In genomic region chr14:104855532-104856090, GRCh38 we compare ENCODE assay signal across 15 cellular contexts. TPM values are rescaled to one million over a fixed set of nuclear protein-coding genes. Genes with fewer than 3 reads are reported as not detected.
DNase-seq lines count a peak whose midpoint lies in the region; ATAC-seq, FAIRE-seq and TF ChIP-seq lines count a peak whose summit lies in the region.
"Had no signal": no experiment of that assay in that cellular context is flagged by ENCODE, and none has a peak within 500 bp of the region (broad histone marks: within the 10 kb centered on the region; RNA-seq: fewer than 3 reads in every experiment).

No MANE protein-coding gene starts in this region.

- H3K27me3 Mint-ChIP-seq in WTC11 (ENCODE audit: low read depth) (peaks cover 12% of the 10 kb centered on the region), T-helper 17 cell (peaks cover 13% of the 10 kb centered on the region)

- H3K36me3 Mint-ChIP-seq in WTC11 (no peaks in the 10 kb centered on the region), T-helper 17 cell (ENCODE audit: low read depth) (no peaks in the 10 kb centered on the region)
- H3K36me3 Mint-ChIP-seq: CD8-positive, alpha-beta memory T cell had no signal

- no peak for TF ChIP-seq RAD21 in A549 (conservative IDR thresholded peaks at IDR 0.05 in 1 of 2, IDR thresholded peaks at IDR 0.05 in 1 of 2)

- WGBS in A549 (ENCODE audit: missing lambda C conversion rate): 80% methylated on average over 12 of the region's 12 CpGs

- TF ChIP-seq POLR2A in A549 (IDR thresholded peaks at IDR 0.05; ENCODE audit: low read length): no peak

- TF ChIP-seq EP300 in A549 (IDR thresholded peaks at IDR 0.05): no peak

- H3K9me3 Mint-ChIP-seq in WTC11: no peaks in the 10 kb centered on the region
- H3K9me3 Mint-ChIP-seq: CD8-positive, alpha-beta memory T cell; H9 had no signal

- no peak for FAIRE-seq in A549 (lab: Jason Lieb, UNC)

- H3K27ac Mint-ChIP-seq in WTC11: no peak overlapping the region
- no peak overlapping the region for H3K27ac Mint-ChIP-seq in T-helper 17 cell
- H3K27ac Mint-ChIP-seq: CD8-positive, alpha-beta memory T cell; H9 had no signal

- no peaks in the 10 kb centered on the region for H3K4me1 ChIP-seq in A549
- H3K4me1 ChIP-seq: BLaER1 had no signal

- H3K9me3 ChIP-seq in A549 (no peaks in the 10 kb centered on the region), T-helper 17 cell (ENCODE audit: control insufficient read depth, low read length, poor library complexity, severe bottlenecking) (no peaks in the 10 kb centered on the region)

- DNase-seq in A549 (ENCODE audit: low read depth in 1 of 2, low spot score in 1 of 2) (no peak), D341Med (ENCODE audit: low spot score) (peak; percentile 39), WTC11 (ENCODE audit: low spot score) (no peak), omental fat pad (ENCODE audit: low spot score) (no peak), T-helper 17 cell (no peak), NK-92 (lab: John Stamatoyannopoulos, UW; ENCODE audit: unreplicated experiment) (no peak), GM13977 (ENCODE audit: low spot score) (no peak)
- DNase-seq: CD8-positive, alpha-beta memory T cell; DMS 273 treated with DMSO at 0.1 percent for 48 hours; EL; NCI-H2029 treated with DMSO at 0.1 percent for 48 hours; NCI-H526; SHP77 treated with DMSO at 0.1 percent for 48 hours had no signal

- POLR2A ChIA-PET in A549 (lab: Yijun Ruan, JAX): interaction anchor here (1.1 kb wide), 1 partner anchor 9 kb away, joined by 3 read pairs; the partner anchor contains the start of gene CEP170B
- POLR2A ChIA-PET in WTC11 (lab: Charles Lee): interaction anchor here (1.0 kb wide), 1 partner anchor 274 kb away, joined by 3 read pairs; no protein-coding TSS in a partner anchor

- no peak overlapping the region for H3K4me3 Mint-ChIP-seq in WTC11
- no peak overlapping the region for H3K4me3 Mint-ChIP-seq in T-helper 17 cell
- H3K4me3 Mint-ChIP-seq: CD8-positive, alpha-beta memory T cell; H9 had no signal

- H3K4me1 Mint-ChIP-seq in WTC11 (peaks cover 15% of the 10 kb centered on the region), T-helper 17 cell (no peaks in the 10 kb centered on the region)
- H3K4me1 Mint-ChIP-seq: CD8-positive, alpha-beta memory T cell had no signal

- in situ Hi-C loops in GM13977 (cut with MboI; ENCODE audit: low pct_unique_long_range_greater_than_20kb, low sequenced_read_pairs, unreplicated experiment): no loop called here

- no peak overlapping the region for H3K4me2 ChIP-seq in A549
- H3K4me2 ChIP-seq: BLaER1 had no signal

- no peak overlapping the region for H3K27ac ChIP-seq in A549
- H3K27ac ChIP-seq: BLaER1 had no signal

- H3K4me3 ChIP-seq in A549: no peak overlapping the region
- H3K4me3 ChIP-seq: BLaER1 had no signal

- TF ChIP-seq CTCF in A549 (IDR thresholded peaks at IDR 0.05): no peak
- no peak for TF ChIP-seq CTCF in WTC11 (IDR thresholded peaks at IDR 0.05)
- TF ChIP-seq CTCF in omental fat pad (IDR thresholded peaks at IDR 0.05): no peak
- TF ChIP-seq CTCF in GM13977 (IDR thresholded peaks at IDR 0.05; ENCODE audit: extremely low read depth, insufficient read depth, missing control alignments): no peak

- CTCF ChIA-PET in A549 (lab: Yijun Ruan, JAX) (interaction anchor here (1.9 kb wide), 1 partner anchor 29 kb away, joined by 7 read pairs; no protein-coding TSS in a partner anchor), WTC11 (lab: Charles Lee) (interaction anchor here (0.5 to 1.7 kb wide), 7 partner anchors 11 to 770 kb away, joined by 3 to 12 read pairs (median 3); partner anchors contain the start of gene ASPG)

- ATAC-seq in A549 (peak; percentile 48 to 57; a peak in 4 of 6 replicates), WTC11 (0 out of 2 replicates have a peak, but pooled peaks have one; percentile 10), omental fat pad (ENCODE audit: low FRiP score) (peak; percentile 19), T-helper 17 cell (no peak)

TF ChIP-seq in A549, 52 proteins besides CTCF, POLR2A, EP300 and RAD21:
- TF ChIP-seq ZSCAN20 (CRISPR knock-in tag; IDR thresholded peaks at IDR 0.05) (no peak), ZC3H11A (IDR thresholded peaks at IDR 0.05) (no peak), PBX3 (IDR thresholded peaks at IDR 0.05) (peak; percentile 38; the same call in 1 of the 2 replicates)

TF ChIP-seq in WTC11, 78 proteins besides CTCF, POLR2A, EP300 and RAD21 (continues in another document):
- TF ChIP-seq SMAD3 (CRISPR knock-in tag; IDR thresholded peaks at IDR 0.05; ENCODE audit: borderline replicate concordance) (no peak), JUN (CRISPR knock-in tag; IDR thresholded peaks at IDR 0.05) (no peak), E2F1 (CRISPR knock-in tag; IDR thresholded peaks at IDR 0.05) (no peak), PRRX2 (CRISPR knock-in tag; IDR thresholded peaks at IDR 0.05) (no peak), ERG (CRISPR knock-in tag; IDR thresholded peaks at IDR 0.05) (no peak), ATF3 (CRISPR knock-in tag; conservative IDR thresholded peaks at IDR 0.05) (no peak), GABPB1 (CRISPR knock-in tag; IDR thresholded peaks at IDR 0.05) (no peak), PREB (CRISPR knock-in tag; IDR thresholded peaks at IDR 0.05; ENCODE audit: borderline replicate concordance) (no peak), SOX15 (CRISPR knock-in tag; IDR thresholded peaks at IDR 0.05) (no peak), CBFB (CRISPR knock-in tag; IDR thresholded peaks at IDR 0.05; ENCODE audit: low read depth) (no peak), IRF2 (CRISPR knock-in tag; IDR thresholded peaks at IDR 0.05; ENCODE audit: borderline replicate concordance, low read depth) (no peak), GRHL2 (CRISPR knock-in tag; IDR thresholded peaks at IDR 0.05; ENCODE audit: insufficient replicate concordance, severe bottlenecking) (no peak)

RNA-seq across cellular contexts. Expression of gene CEP170B, which starts 9.5 kb away (rescaled TPM):
- 3.9 and 4.5 TPM in 2 replicates for polyA plus RNA-seq in A549 (2011; rRNA removed)
- 8.7 and 12.5 TPM in 2 replicates for polyA plus RNA-seq in A549 (2012; cell fraction: cytosol; rRNA removed)
- polyA plus RNA-seq in A549 (2012; cell fraction: nucleus; rRNA removed): 59.0 and 71.9 TPM in 2 replicates
- polyA plus RNA-seq in A549 (2017; fragmentation: RNase III; extraction: RNeasy Plus Mini Kit Qiagen cat#74134 plus additional on column Dnase treatment): 13.1 to 14.3 TPM (median 13.5 TPM) in 3 replicates
- 3.8 and 4.3 TPM in 2 replicates for polyA minus RNA-seq in A549 (2011; rRNA and poly(A)+ RNA removed)
- 33.6 to 47.0 TPM (median 33.8 TPM) in 3 replicates for total RNA-seq in WTC11 (2021)
- 10 to 100 TPM in 3 of 4 donors, 1 to 10 TPM in 1; 5.5 to 29.3 (median 13.0) TPM for total RNA-seq in omental fat pad
- 1 to 10 TPM; 7.0 to 7.7 TPM for total RNA-seq in T-helper 17 cell
- polyA plus RNA-seq: CD8-positive, alpha-beta memory T cell had no signal

RNA-seq across cellular contexts. Expression of gene ZBTB42, which starts 54.7 kb away (rescaled TPM):
- 1.6 and 2.1 TPM in 2 replicates for polyA plus RNA-seq in A549 (2011; rRNA removed)
- 1.6 and 2.9 TPM in 2 replicates for polyA plus RNA-seq in A549 (2012; cell fraction: cytosol; rRNA removed)
- 2.3 and 2.9 TPM in 2 replicates for polyA plus RNA-seq in A549 (2012; cell fraction: nucleus; rRNA removed)
- 2.3 to 3.1 TPM (median 2.6 TPM) in 3 replicates for polyA plus RNA-seq in A549 (2017; fragmentation: RNase III; extraction: RNeasy Plus Mini Kit Qiagen cat#74134 plus additional on column Dnase treatment)
- polyA minus RNA-seq in A549 (2011; rRNA and poly(A)+ RNA removed): 3.9 and 4.1 TPM in 2 replicates
- 5.4 to 6.4 TPM (median 5.5 TPM) in 3 replicates for total RNA-seq in WTC11 (2021)
- total RNA-seq in omental fat pad: 1 to 10 TPM; 3.0 to 8.0 (median 6.3) TPM
- 1 to 10 TPM; 2.7 to 3.3 TPM for total RNA-seq in T-helper 17 cell
